ENCODE assay signal across 8 cellular contexts in the genomic region with DNA sequence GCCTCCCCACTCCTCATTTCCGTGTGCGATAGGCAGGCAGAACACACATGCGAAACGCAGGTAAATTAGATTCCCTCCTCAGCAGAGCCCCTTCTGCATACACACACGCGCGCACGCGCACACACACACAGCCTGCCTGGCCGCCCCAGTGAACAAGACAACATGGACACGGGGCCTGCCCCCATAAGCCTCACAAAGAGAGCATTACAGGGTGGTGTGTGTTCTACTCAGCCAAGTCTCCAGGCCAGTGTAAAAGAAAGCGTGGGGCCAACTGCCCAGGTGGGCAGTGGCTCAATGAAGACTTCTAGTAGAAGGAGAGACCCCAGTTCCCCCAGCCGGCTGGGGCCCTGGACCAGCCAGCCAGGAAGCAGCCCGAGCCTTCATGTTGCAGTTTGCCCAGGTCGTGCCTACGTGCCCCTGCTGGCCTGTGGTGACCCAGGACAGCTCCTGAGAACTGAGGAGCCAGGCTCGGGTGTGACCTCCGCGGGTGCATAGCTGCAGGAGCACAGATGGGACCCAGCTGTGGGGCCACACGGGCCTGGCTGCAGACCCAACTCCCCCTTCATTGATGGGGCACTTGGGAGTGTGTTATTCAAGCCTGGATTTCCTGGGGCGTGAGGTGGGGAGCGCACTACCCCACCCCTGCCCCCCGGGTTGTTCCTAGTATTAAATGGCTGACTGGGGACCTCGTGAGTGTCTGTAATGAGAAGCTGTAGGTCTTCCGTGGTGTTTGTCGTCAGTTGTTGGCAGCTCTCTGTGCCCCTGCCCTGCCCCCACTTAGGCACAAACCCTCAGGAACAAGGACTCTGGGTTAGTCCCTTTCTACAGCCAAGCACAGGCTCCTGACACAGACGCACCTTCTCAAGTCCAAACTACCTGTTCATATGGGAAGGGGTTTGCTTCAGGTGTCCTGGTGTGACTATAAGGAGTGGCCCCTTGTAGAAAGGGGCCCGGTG. TPM values are rescaled to one million over a fixed set of nuclear protein-coding genes. Genes with fewer than 3 reads are reported as not detected.
DNase-seq lines count a peak whose midpoint lies in the region; ATAC-seq and TF ChIP-seq lines count a peak whose summit lies in the region.

No MANE protein-coding gene starts in this region.

- no peaks in the 10 kb centered on the region for H3K27me3 Mint-ChIP-seq in activated T-helper 2 cell treated with anti-CD3 and anti-CD28 coated beads, Interferon-gamma antibody, Interleukin-2, Interleukin-4, amounts not matched to agents 10 μg/mL and 5 μg/mL and 100 μg/mL, durations not matched to agents 14 hours and 24 hours and 36 hours (ENCODE audit: low read depth)
- H3K27me3 Mint-ChIP-seq in stimulated activated naive CD8-positive, alpha-beta T cell treated with anti-CD3 and anti-CD28 coated beads, Interleukin-15, amount 100 ng/mL, for 72 hours: no peaks in the 10 kb centered on the region

- DNase-seq in NCI-H2227 (lab: John Stamatoyannopoulos, UW; ENCODE audit: unreplicated experiment) (peak; percentile 11), NCI-H2227 treated with DMSO at 0.1 percent for 48 hours (lab: John Stamatoyannopoulos, UW) (no peak), left lung (peak in 1 of 2 donors; percentile 73), G401 (ENCODE audit: low spot score) (no peak)
- no peak for DNase-seq in activated T-helper 2 cell treated with anti-CD3 and anti-CD28 coated beads, Interferon-gamma antibody, Interleukin-2, Interleukin-4, amounts not matched to agents 10 μg/mL and 5 μg/mL and 100 μg/mL, durations not matched to agents 14 hours and 24 hours and 36 hours (ENCODE audit: low spot score)
- no peak for DNase-seq in stimulated activated naive CD8-positive, alpha-beta T cell treated with anti-CD3 and anti-CD28 coated beads, Interleukin-15, amount 100 ng/mL, for 72 hours

- peak overlapping the region; percentile 83 to 96 for H3K27ac ChIP-seq in left lung

- H3K27ac Mint-ChIP-seq in activated T-helper 2 cell treated with anti-CD3 and anti-CD28 coated beads, Interferon-gamma antibody, Interleukin-2, Interleukin-4, amounts not matched to agents 10 μg/mL and 5 μg/mL and 100 μg/mL, durations not matched to agents 14 hours and 24 hours and 36 hours: peak overlapping the region; percentile 75
- H3K27ac Mint-ChIP-seq in stimulated activated naive CD8-positive, alpha-beta T cell treated with anti-CD3 and anti-CD28 coated beads, Interleukin-15, amount 100 ng/mL, for 72 hours: peak overlapping the region; percentile 36 to 95

- no peaks in the 10 kb centered on the region for H3K9me3 Mint-ChIP-seq in activated T-helper 2 cell treated with anti-CD3 and anti-CD28 coated beads, Interferon-gamma antibody, Interleukin-2, Interleukin-4, amounts not matched to agents 10 μg/mL and 5 μg/mL and 100 μg/mL, durations not matched to agents 14 hours and 24 hours and 36 hours
- no peaks in the 10 kb centered on the region for H3K9me3 Mint-ChIP-seq in stimulated activated naive CD8-positive, alpha-beta T cell treated with anti-CD3 and anti-CD28 coated beads, Interleukin-15, amount 100 ng/mL, for 72 hours

- no peak overlapping the region for H3K4me3 Mint-ChIP-seq in activated T-helper 2 cell treated with anti-CD3 and anti-CD28 coated beads, Interferon-gamma antibody, Interleukin-2, Interleukin-4, amounts not matched to agents 10 μg/mL and 5 μg/mL and 100 μg/mL, durations not matched to agents 14 hours and 24 hours and 36 hours (ENCODE audit: low read depth)
- no peak overlapping the region for H3K4me3 Mint-ChIP-seq in stimulated activated naive CD8-positive, alpha-beta T cell treated with anti-CD3 and anti-CD28 coated beads, Interleukin-15, amount 100 ng/mL, for 72 hours

- intact Hi-C loops in activated T-helper 2 cell treated with anti-CD3 and anti-CD28 coated beads, Interferon-gamma antibody, Interleukin-2, Interleukin-4, amounts not matched to agents 10 μg/mL and 5 μg/mL and 100 μg/mL, durations not matched to agents 14 hours and 24 hours and 36 hours (cut with micrococcal nuclease): no loop called here
- intact Hi-C loops in left lung (cut with DNase I): no loop called here

- no peak overlapping the region for H3K4me3 ChIP-seq in left lung

- H3K36me3 Mint-ChIP-seq in activated T-helper 2 cell treated with anti-CD3 and anti-CD28 coated beads, Interferon-gamma antibody, Interleukin-2, Interleukin-4, amounts not matched to agents 10 μg/mL and 5 μg/mL and 100 μg/mL, durations not matched to agents 14 hours and 24 hours and 36 hours (ENCODE audit: low read depth): peaks cover 2% of the 10 kb centered on the region

- H3K4me1 Mint-ChIP-seq in activated T-helper 2 cell treated with anti-CD3 and anti-CD28 coated beads, Interferon-gamma antibody, Interleukin-2, Interleukin-4, amounts not matched to agents 10 μg/mL and 5 μg/mL and 100 μg/mL, durations not matched to agents 14 hours and 24 hours and 36 hours (ENCODE audit: low read depth): peaks cover 35% of the 10 kb centered on the region
- peaks cover 56% of the 10 kb centered on the region for H3K4me1 Mint-ChIP-seq in stimulated activated naive CD8-positive, alpha-beta T cell treated with anti-CD3 and anti-CD28 coated beads, Interleukin-15, amount 100 ng/mL, for 72 hours

- peak; percentile 49 for ATAC-seq in left lung
- ATAC-seq in stimulated activated naive CD8-positive, alpha-beta T cell treated with anti-CD3 and anti-CD28 coated beads, Interleukin-15, amount 100 ng/mL, for 72 hours: no peak
- no peak for ATAC-seq in HG03378 (IDR thresholded peaks at IDR 0.05; ENCODE audit: unreplicated experiment)
- ATAC-seq in GM18907 (IDR thresholded peaks at IDR 0.05; ENCODE audit: unreplicated experiment): no peak

- in situ Hi-C loops in G401 (cut with HindIII; ENCODE audit: low sequenced_read_pairs): no loop called here

- peaks cover 53 to 91% of the 10 kb centered on the region in 2 donors for H3K4me1 ChIP-seq in left lung

- no peaks in the 10 kb centered on the region for H3K27me3 ChIP-seq in left lung

- H3K9me3 ChIP-seq in left lung: no peaks in the 10 kb centered on the region

- H3K36me3 ChIP-seq in left lung: peaks cover 0 to 12% of the 10 kb centered on the region in 2 donors

- no peak for TF ChIP-seq CTCF in left lung (IDR thresholded peaks at IDR 0.05)

RNA-seq across cellular contexts. Expression of gene IDH2, which starts 39.3 kb away (rescaled TPM):
- total RNA-seq in activated T-helper 2 cell treated with anti-CD3 and anti-CD28 coated beads, Interferon-gamma antibody, Interleukin-2, Interleukin-4, amounts not matched to agents 10 μg/mL and 5 μg/mL and 100 μg/mL, durations not matched to agents 14 hours and 24 hours and 36 hours: 139 and 141 TPM in 2 replicates
- total RNA-seq in left lung: 10 to 100 TPM; 92.7 to 95.3 TPM
- 46.2 and 52.9 TPM in 2 replicates for total RNA-seq in G401 (2014; rRNA removed; shearing (Covaris generic))
